ENCODE assay signal across 39 cellular contexts in genomic region chr15:100166313-100166712, GRCh38.
"Had no signal": no experiment of that assay in that cellular context is flagged by ENCODE, and none has a peak within 500 bp of the region (broad histone marks: within the 10 kb centered on the region; RNA-seq: fewer than 3 reads in every experiment).

No MANE protein-coding gene starts in this region.

- H3K4me1 ChIP-seq: breast epithelium had no signal

- H3K36me3 Mint-ChIP-seq: activated naive CD4-positive, alpha-beta T cell treated with anti-CD3 and anti-CD28 coated beads, Interleukin-2, amount 50 U/mL, for 72 hours; activated naive CD8-positive, alpha-beta T cell treated with anti-CD3 and anti-CD28 coated beads for 36 hours; activated naive CD8-positive, alpha-beta T cell treated with anti-CD3 and anti-CD28 coated beads, Interleukin-2, amount 10 ng/mL, durations not matched to agents 7 days and 5 days; brain had no signal

- ATAC-seq: activated naive CD4-positive, alpha-beta T cell treated with anti-CD3 and anti-CD28 coated beads, Interleukin-2, amount 50 U/mL, for 72 hours; activated naive CD8-positive, alpha-beta T cell treated with anti-CD3 and anti-CD28 coated beads, Interleukin-2, amount 50 U/mL, for 24 hours; activated T-cell treated with anti-CD3 and anti-CD28 coated beads, Interleukin-2, amount 50 U/mL, for 4 hours; activated T-cell treated with anti-CD3 and anti-CD28 coated beads, Interleukin-2, amount 50 U/mL, for 72 hours; activated T-helper 17 cell treated with anti-CD3 and anti-CD28 coated beads, Interleukin-2, amount 50 U/mL, for 72 hours; body of pancreas had no signal

- H3K36me3 ChIP-seq: adrenal gland, ascending aorta, brain microvascular endothelial cell, breast epithelium, cardiac muscle cell had no signal

- H3K27me3 ChIP-seq: adrenal gland, ascending aorta, body of pancreas, brain microvascular endothelial cell, breast epithelium, cardiac muscle cell had no signal

- H3K9me3 ChIP-seq: adrenal gland, ascending aorta, body of pancreas had no signal

- FAIRE-seq: astrocyte, colon had no signal

- DNase-seq: activated effector memory CD4-positive, alpha-beta T cell treated with anti-CD3 and anti-CD28 coated beads, Interleukin-2, amount 50 U/mL, for 16 hours; activated effector memory CD4-positive, alpha-beta T cell treated with Interleukin-2 at 50 U/mL for 16 hours; activated gamma-delta T cell; activated gamma-delta T cell treated with Interleukin-2 at 50 U/mL for 16 hours; activated naive CD4-positive, alpha-beta T cell; activated naive CD4-positive, alpha-beta T cell treated with anti-CD3 and anti-CD28 coated beads for 36 hours; activated naive CD4-positive, alpha-beta T cell treated with anti-CD3 and anti-CD28 coated beads, Interleukin-2, amount 50 U/mL, for 16 hours; activated naive CD4-positive, alpha-beta T cell treated with Interleukin-2 at 50 U/mL for 16 hours; activated naive CD8-positive, alpha-beta T cell treated with anti-CD3 and anti-CD28 coated beads for 36 hours; activated naive CD8-positive, alpha-beta T cell treated with anti-CD3 and anti-CD28 coated beads, Interleukin-2, amount 10 ng/mL, durations not matched to agents 7 days and 5 days; activated naive CD8-positive, alpha-beta T cell treated with anti-CD3 and anti-CD28 coated beads, Interleukin-2, amount 50 U/mL, for 24 hours; activated T-cell treated with anti-CD3 and anti-CD28 coated beads, Interleukin-2, amount 50 U/mL, for 1 hour; activated T-cell treated with anti-CD3 and anti-CD28 coated beads, Interleukin-2, amount 50 U/mL, for 24 hours; activated T-cell treated with anti-CD3 and anti-CD28 coated beads, Interleukin-2, amount 50 U/mL, for 4 hours; activated T-cell treated with anti-CD3 and anti-CD28 coated beads, Interleukin-2, amount 50 U/mL, for 48 hours; activated T-cell treated with anti-CD3 and anti-CD28 coated beads, Interleukin-2, amount 50 U/mL, for 72 hours; adrenal gland; amniotic stem cell; amygdala; anterior cingulate cortex; aorta; body of pancreas; brain microvascular endothelial cell; caudate nucleus; central memory CD4-positive, alpha-beta T cell; cerebellar nuclear complex had no signal

- H3K4me3 Mint-ChIP-seq: activated naive CD4-positive, alpha-beta T cell treated with anti-CD3 and anti-CD28 coated beads for 36 hours; activated naive CD4-positive, alpha-beta T cell treated with anti-CD3 and anti-CD28 coated beads, Interleukin-2, amount 50 U/mL, for 24 hours; activated naive CD8-positive, alpha-beta T cell; activated naive CD8-positive, alpha-beta T cell treated with anti-CD3 and anti-CD28 coated beads for 36 hours; activated naive CD8-positive, alpha-beta T cell treated with anti-CD3 and anti-CD28 coated beads, Interleukin-2, amount 10 ng/mL, durations not matched to agents 7 days and 5 days; activated naive CD8-positive, alpha-beta T cell treated with anti-CD3 and anti-CD28 coated beads, Interleukin-2, amount 50 U/mL, for 24 hours; activated T-cell treated with anti-CD3 and anti-CD28 coated beads, Interleukin-2, amount 50 U/mL, for 24 hours; activated T-cell treated with anti-CD3 and anti-CD28 coated beads, Interleukin-2, amount 50 U/mL, for 4 hours; activated T-cell treated with anti-CD3 and anti-CD28 coated beads, Interleukin-2, amount 50 U/mL, for 72 hours; activated T-helper 1 cell treated with anti-CD3 and anti-CD28 coated beads, Interleukin-12 subunit alpha, Interleukin-12 subunit beta, Interleukin-2, Interleukin-4 antibody, amounts not matched to agents 30 ng/mL and 10 ng/mL and 1 ng/mL, durations not matched to agents 14 hours and 24 hours and 36 hours; activated T-helper 17 cell treated with anti-CD3 and anti-CD28 coated beads, Interleukin-2, amount 50 U/mL, for 72 hours; brain; central memory CD8-positive, alpha-beta T cell had no signal

- H3K9me3 Mint-ChIP-seq: activated naive CD4-positive, alpha-beta T cell treated with anti-CD3 and anti-CD28 coated beads for 36 hours; activated naive CD4-positive, alpha-beta T cell treated with anti-CD3 and anti-CD28 coated beads, Interleukin-2, amount 50 U/mL, for 24 hours; activated naive CD4-positive, alpha-beta T cell treated with anti-CD3 and anti-CD28 coated beads, Interleukin-2, amount 50 U/mL, for 72 hours; activated naive CD8-positive, alpha-beta T cell treated with anti-CD3 and anti-CD28 coated beads, Interleukin-2, amount 10 ng/mL, durations not matched to agents 7 days and 5 days; activated naive CD8-positive, alpha-beta T cell treated with anti-CD3 and anti-CD28 coated beads, Interleukin-2, amount 50 U/mL, for 24 hours; activated T-cell treated with anti-CD3 and anti-CD28 coated beads, Interleukin-2, amount 50 U/mL, for 24 hours; activated T-cell treated with anti-CD3 and anti-CD28 coated beads, Interleukin-2, amount 50 U/mL, for 4 hours; activated T-cell treated with anti-CD3 and anti-CD28 coated beads, Interleukin-2, amount 50 U/mL, for 72 hours; activated T-helper 17 cell treated with anti-CD3 and anti-CD28 coated beads, Interleukin-2, amount 50 U/mL, for 72 hours; activated T-helper 2 cell treated with anti-CD3 and anti-CD28 coated beads, Interferon-gamma antibody, Interleukin-2, Interleukin-4, amounts not matched to agents 10 μg/mL and 5 μg/mL and 100 μg/mL, durations not matched to agents 14 hours and 24 hours and 36 hours; central memory CD8-positive, alpha-beta T cell had no signal

- H3K4me1 Mint-ChIP-seq: activated naive CD4-positive, alpha-beta T cell treated with anti-CD3 and anti-CD28 coated beads, Interleukin-2, amount 50 U/mL, for 24 hours; activated T-helper 17 cell treated with anti-CD3 and anti-CD28 coated beads, Interleukin-2, amount 50 U/mL, for 72 hours; central memory CD8-positive, alpha-beta T cell had no signal

- H3K27ac Mint-ChIP-seq: activated naive CD4-positive, alpha-beta T cell treated with anti-CD3 and anti-CD28 coated beads for 36 hours; activated naive CD4-positive, alpha-beta T cell treated with anti-CD3 and anti-CD28 coated beads, Interleukin-2, amount 50 U/mL, for 24 hours; activated naive CD4-positive, alpha-beta T cell treated with anti-CD3 and anti-CD28 coated beads, Interleukin-2, amount 50 U/mL, for 72 hours; activated naive CD8-positive, alpha-beta T cell; activated naive CD8-positive, alpha-beta T cell treated with anti-CD3 and anti-CD28 coated beads for 36 hours; activated naive CD8-positive, alpha-beta T cell treated with anti-CD3 and anti-CD28 coated beads, Interleukin-2, amount 10 ng/mL, durations not matched to agents 7 days and 5 days; activated naive CD8-positive, alpha-beta T cell treated with anti-CD3 and anti-CD28 coated beads, Interleukin-2, amount 50 U/mL, for 24 hours; activated T-cell treated with anti-CD3 and anti-CD28 coated beads, Interleukin-2, amount 50 U/mL, for 24 hours; activated T-cell treated with anti-CD3 and anti-CD28 coated beads, Interleukin-2, amount 50 U/mL, for 72 hours; activated T-helper 1 cell treated with anti-CD3 and anti-CD28 coated beads, Interleukin-12 subunit alpha, Interleukin-12 subunit beta, Interleukin-2, Interleukin-4 antibody, amounts not matched to agents 30 ng/mL and 10 ng/mL and 1 ng/mL, durations not matched to agents 14 hours and 24 hours and 36 hours; activated T-helper 17 cell treated with anti-CD3 and anti-CD28 coated beads, Interleukin-2, amount 50 U/mL, for 72 hours; activated T-helper 2 cell treated with anti-CD3 and anti-CD28 coated beads, Interferon-gamma antibody, Interleukin-2, Interleukin-4, amounts not matched to agents 10 μg/mL and 5 μg/mL and 100 μg/mL, durations not matched to agents 14 hours and 24 hours and 36 hours; brain had no signal

- H3K4me3 ChIP-seq: adrenal gland, ascending aorta, body of pancreas, breast epithelium, cardiac muscle cell had no signal

- H3K27me3 Mint-ChIP-seq: activated naive CD4-positive, alpha-beta T cell treated with anti-CD3 and anti-CD28 coated beads, Interleukin-2, amount 50 U/mL, for 24 hours; activated naive CD8-positive, alpha-beta T cell; activated naive CD8-positive, alpha-beta T cell treated with anti-CD3 and anti-CD28 coated beads for 36 hours; activated naive CD8-positive, alpha-beta T cell treated with anti-CD3 and anti-CD28 coated beads, Interleukin-2, amount 10 ng/mL, durations not matched to agents 7 days and 5 days; activated naive CD8-positive, alpha-beta T cell treated with anti-CD3 and anti-CD28 coated beads, Interleukin-2, amount 50 U/mL, for 24 hours; activated T-cell treated with anti-CD3 and anti-CD28 coated beads, Interleukin-2, amount 50 U/mL, for 24 hours; activated T-helper 17 cell treated with anti-CD3 and anti-CD28 coated beads, Interleukin-2, amount 50 U/mL, for 72 hours; brain; central memory CD8-positive, alpha-beta T cell had no signal

- H3K27ac ChIP-seq: adrenal gland, ascending aorta, body of pancreas, brain microvascular endothelial cell, breast epithelium, cardiac muscle cell had no signal
